ENCODE assay signal across 1 cellular context in genomic region chr19:19145281-19145999, GRCh38.
TF ChIP-seq lines count a peak whose summit lies in the region.

No MANE protein-coding gene starts in this region.

TF ChIP-seq in GM12878, 131 proteins besides CTCF, POLR2A, EP300 and RAD21:
- TF ChIP-seq FOXM1 (IDR thresholded peaks at IDR 0.05; ENCODE audit: low read depth, low read length) (no peak), SP1 (IDR thresholded peaks at IDR 0.05; ENCODE audit: low read depth, low read length) (no peak), YBX1 (IDR thresholded peaks at IDR 0.05) (no peak), BACH1 (IDR thresholded peaks at IDR 0.05; ENCODE audit: borderline replicate concordance) (no peak), NR2C2 (IDR thresholded peaks at IDR 0.05; ENCODE audit: borderline replicate concordance, control insufficient read depth, insufficient read length, low read depth) (no peak), ZBTB11 (CRISPR knock-in tag; IDR thresholded peaks at IDR 0.05) (no peak), CREB1 (IDR thresholded peaks at IDR 0.05; ENCODE audit: low read depth) (no peak), STAT3 (IDR thresholded peaks at IDR 0.05; ENCODE audit: low read depth, low read length) (no peak), MEF2A (IDR thresholded peaks at IDR 0.05; ENCODE audit: insufficient read depth, low read depth, low read length) (no peak), E2F4 (IDR thresholded peaks at IDR 0.05; ENCODE audit: low read depth, low read length) (no peak), NR2C1 (IDR thresholded peaks at IDR 0.05) (no peak), ZBTB33 (IDR thresholded peaks at IDR 0.05) (no peak), ZSCAN29 (IDR thresholded peaks at IDR 0.05) (no peak), CHD4 (IDR thresholded peaks at IDR 0.05) (no peak), ZNF207 (IDR thresholded peaks at IDR 0.05; ENCODE audit: borderline replicate concordance) (no peak), REST (IDR thresholded peaks at IDR 0.05; ENCODE audit: low read depth, low read length) (no peak), PAX8 (IDR thresholded peaks at IDR 0.05) (no peak)
